Comparison of ENCODE assay signal across 1 cellular context in genomic region chr10:122258136-122259074, GRCh38.
A peak's percentile ranks its signal among the peaks of the same experiment; 100 is the strongest.
TF ChIP-seq lines count a peak whose summit lies in the region.

No MANE protein-coding gene starts in this region.

TF ChIP-seq in HepG2, 621 proteins besides CTCF, POLR2A, EP300 and RAD21:
- TF ChIP-seq AGO2 (optimal IDR thresholded peaks at IDR 0.05; ENCODE audit: low read depth, low read length) (peak; percentile 42), MAFK (conservative IDR thresholded peaks at IDR 0.05 in 1 of 2, IDR thresholded peaks at IDR 0.05 in 1 of 2; ENCODE audit: low read length in 2 of 2) (peak in 1 of 2 experiments; percentile 50; a peak in 2 of 4 replicates), SMC3 (IDR thresholded peaks at IDR 0.05; ENCODE audit: low read length) (no peak), MAFF (IDR thresholded peaks at IDR 0.05; ENCODE audit: low read depth, low read length) (peak; percentile 35; the same call in 1 of the 2 replicates), RBM22 (optimal IDR thresholded peaks at IDR 0.05; ENCODE audit: low read length) (peak; percentile 55)
